Comparison of ENCODE assay signal across 12 cellular contexts in the genomic region with DNA sequence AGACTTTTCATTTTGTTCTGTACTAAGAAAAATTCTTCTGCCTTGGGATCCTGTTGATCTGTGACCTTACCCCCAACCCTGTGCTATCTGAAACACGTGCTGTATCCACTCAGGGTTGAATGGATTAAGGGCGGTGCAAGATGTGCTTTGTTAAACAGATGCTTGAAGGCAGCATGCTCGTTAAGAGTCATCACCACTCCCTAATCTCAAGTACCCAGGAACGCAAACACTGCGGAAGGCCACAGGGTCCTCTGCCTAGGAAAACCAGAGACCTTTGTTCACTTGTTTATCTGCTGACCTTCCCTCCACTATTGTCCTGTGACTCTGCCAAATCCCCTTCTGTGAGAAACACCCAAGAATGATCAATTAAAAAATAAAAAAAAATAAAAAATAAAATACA. TPM values are rescaled to one million over a fixed set of nuclear protein-coding genes. Genes with fewer than 3 reads are reported as not detected.
"Had no signal": no experiment of that assay in that cellular context is flagged by ENCODE, and none has a peak within 500 bp of the region (broad histone marks: within the 10 kb centered on the region; RNA-seq: fewer than 3 reads in every experiment).

No MANE protein-coding gene starts in this region.

RNA-seq across cellular contexts. Expression of gene SLC5A5, which starts 47.4 kb away (rescaled TPM):
- total RNA-seq: adrenal gland, aorta, body of pancreas, chondrocyte, dermis blood vessel endothelial cell, gastrocnemius medialis, heart left ventricle had no signal
- polyA plus RNA-seq: foreskin keratinocyte, heart left ventricle had no signal

RNA-seq across cellular contexts. Expression of gene KCNN1, which starts 47.8 kb away (rescaled TPM):
- total RNA-seq: activated CD4-positive, alpha-beta T cell treated with anti-CD3 and anti-CD28 coated beads, Interleukin-2, amount 10 ng/mL, durations not matched to agents 24 days and 14 days; activated CD8-positive, alpha-beta T cell treated with anti-CD3 and anti-CD28 coated beads, Interleukin-2, amount 10 ng/mL, durations not matched to agents 7 days and 5 days; activated T-helper 1 cell treated with anti-CD3 and anti-CD28 coated beads, Interleukin-12 subunit alpha, Interleukin-12 subunit beta, Interleukin-2, Interleukin-4 antibody, amounts not matched to agents 30 ng/mL and 10 ng/mL and 1 ng/mL, durations not matched to agents 14 hours and 24 hours and 36 hours; body of pancreas; chondrocyte; foreskin keratinocyte; gastrocnemius medialis; T-helper 2 cell treated with Interferon-gamma antibody and Interleukin-4, amounts not matched to agents 100 ng/mL and 5 ng/mL, for 36 hours had no signal
